1 cellular context compared by ENCODE assay signal in genomic region chr17:77208217-77208808, GRCh38.
TF ChIP-seq lines count a peak whose summit lies in the region.

No MANE protein-coding gene starts in this region.

TF ChIP-seq in HepG2, 621 proteins besides CTCF, POLR2A, EP300 and RAD21 (continued from another document and continues in another):
- TF ChIP-seq ZNF512 (CRISPR knock-in tag; IDR thresholded peaks at IDR 0.05) = no peak
- peak; percentile 57; the same call in 1 of the 2 replicates for TF ChIP-seq ATF2 (CRISPR knock-in tag; IDR thresholded peaks at IDR 0.05)
- peak; percentile 43; the same call in 1 of the 2 replicates for TF ChIP-seq KDM4B (CRISPR knock-in tag; IDR thresholded peaks at IDR 0.05)
- TF ChIP-seq PITX1 (CRISPR knock-in tag; IDR thresholded peaks at IDR 0.05) = peak; percentile 39; the same call in 1 of the 2 replicates
- 0 out of 2 replicates have a peak, but pooled peaks have one; percentile 50 for TF ChIP-seq ZNF567 (CRISPR knock-in tag; IDR thresholded peaks at IDR 0.05; ENCODE audit: borderline replicate concordance)
- TF ChIP-seq HOXA9 (CRISPR knock-in tag; IDR thresholded peaks at IDR 0.05; ENCODE audit: borderline replicate concordance) = no peak
- no peak for TF ChIP-seq ZNF382 (CRISPR knock-in tag; IDR thresholded peaks at IDR 0.05; ENCODE audit: borderline replicate concordance)
- TF ChIP-seq ZNF816 (CRISPR knock-in tag; IDR thresholded peaks at IDR 0.05; ENCODE audit: borderline replicate concordance) = peak; percentile 47; the same call in 1 of the 2 replicates
- TF ChIP-seq GATAD1 (CRISPR knock-in tag; IDR thresholded peaks at IDR 0.05) = peak; percentile 58; the same call in 1 of the 2 replicates
- TF ChIP-seq ESRRA (CRISPR knock-in tag; IDR thresholded peaks at IDR 0.05; ENCODE audit: low read depth) = peak; percentile 54; the same call in 1 of the 2 replicates
- no peak for TF ChIP-seq BHLHE40 (IDR thresholded peaks at IDR 0.05; ENCODE audit: low read length)
- no peak for TF ChIP-seq DR1 (CRISPR knock-in tag; IDR thresholded peaks at IDR 0.05)
- peak; percentile 56; the same call in 1 of the 2 replicates for TF ChIP-seq ZNF652 (CRISPR knock-in tag; IDR thresholded peaks at IDR 0.05; ENCODE audit: borderline replicate concordance, low read depth)
- TF ChIP-seq SOX6 (IDR thresholded peaks at IDR 0.05) = no peak
- TF ChIP-seq SOX6 (CRISPR knock-in tag; IDR thresholded peaks at IDR 0.05) = peak; percentile 63
- TF ChIP-seq ZNF362 (CRISPR knock-in tag; IDR thresholded peaks at IDR 0.05; ENCODE audit: borderline replicate concordance) = no peak
- TF ChIP-seq ZNF343 (CRISPR knock-in tag; IDR thresholded peaks at IDR 0.05) = peak; percentile 41; the same call in 1 of the 2 replicates
- no peak for TF ChIP-seq SRSF9 (IDR thresholded peaks at IDR 0.05; ENCODE audit: borderline replicate concordance, insufficient read depth, low read depth, low read length, poor library complexity, severe bottlenecking)
- TF ChIP-seq FOXC1 (CRISPR knock-in tag; IDR thresholded peaks at IDR 0.05; ENCODE audit: borderline replicate concordance) = peak; percentile 55; the same call in 1 of the 2 replicates
- 0 out of 2 replicates have a peak, but pooled peaks have one; percentile 67 for TF ChIP-seq ZBTB39 (CRISPR knock-in tag; IDR thresholded peaks at IDR 0.05)
- TF ChIP-seq KDM2A (CRISPR knock-in tag; IDR thresholded peaks at IDR 0.05; ENCODE audit: borderline replicate concordance, low read depth) = peak; percentile 53; the same call in 1 of the 2 replicates
- TF ChIP-seq NCOR1 (IDR thresholded peaks at IDR 0.05; ENCODE audit: borderline replicate concordance, low read length) = peak; percentile 37
- peak; percentile 49; the same call in 1 of the 2 replicates for TF ChIP-seq ZNF687 (CRISPR knock-in tag; IDR thresholded peaks at IDR 0.05)
- no peak for TF ChIP-seq GRHL1 (CRISPR knock-in tag; conservative IDR thresholded peaks at IDR 0.05)
- TF ChIP-seq CCDC6 (CRISPR knock-in tag; IDR thresholded peaks at IDR 0.05) = no peak
- no peak for TF ChIP-seq ZNF883 (CRISPR knock-in tag; IDR thresholded peaks at IDR 0.05; ENCODE audit: not compliant biosample characterization)
- TF ChIP-seq ZNF572 (CRISPR knock-in tag; IDR thresholded peaks at IDR 0.05) = 0 out of 2 replicates have a peak, but pooled peaks have one; percentile 23
- peak; percentile 38; the same call in 1 of the 2 replicates for TF ChIP-seq ZNF878 (CRISPR knock-in tag; IDR thresholded peaks at IDR 0.05)
- TF ChIP-seq ARID2 (CRISPR knock-in tag; IDR thresholded peaks at IDR 0.05; ENCODE audit: borderline replicate concordance) = 0 out of 2 replicates have a peak, but pooled peaks have one; percentile 39
- TF ChIP-seq ATF1 (CRISPR knock-in tag; IDR thresholded peaks at IDR 0.05) = peak; percentile 24; the same call in 1 of the 2 replicates
- peak; percentile 63 for TF ChIP-seq TEAD3 (CRISPR knock-in tag; optimal IDR thresholded peaks at IDR 0.05; ENCODE audit: borderline replicate concordance)
- TF ChIP-seq ZNF142 (CRISPR knock-in tag; IDR thresholded peaks at IDR 0.05) = 0 out of 2 replicates have a peak, but pooled peaks have one; percentile 20
- TF ChIP-seq TBX3 (IDR thresholded peaks at IDR 0.05; ENCODE audit: borderline replicate concordance) = 0 out of 2 replicates have a peak, but pooled peaks have one; percentile 14
- peak; percentile 71 for TF ChIP-seq PAXIP1 (CRISPR knock-in tag; conservative IDR thresholded peaks at IDR 0.05)
- TF ChIP-seq DPF2 (CRISPR knock-in tag; IDR thresholded peaks at IDR 0.05; ENCODE audit: borderline replicate concordance, low read depth) = no peak
